Comparison of ENCODE assay signal across 26 cellular contexts in genomic region chr1:176605151-176605550, GRCh38.
"Had no signal": no experiment of that assay in that cellular context is flagged by ENCODE, and none has a peak within 500 bp of the region (broad histone marks: within the 10 kb centered on the region; RNA-seq: fewer than 3 reads in every experiment).

No MANE protein-coding gene starts in this region.

- H3K4me3 ChIP-seq: body of pancreas, cardiac muscle cell, left ventricle myocardium inferior, sigmoid colon, tibial artery had no signal

- H3K27me3 ChIP-seq: body of pancreas, cardiac muscle cell, sigmoid colon, tibial artery had no signal

- DNase-seq: activated CD4-positive, alpha-beta T cell treated with anti-CD3 and anti-CD28 coated beads, Interleukin-2, amount 10 ng/mL, durations not matched to agents 7 days and 5 days; activated CD4-positive, CD25-positive, alpha-beta regulatory T cell treated with anti-CD3 and anti-CD28 coated beads, Interleukin-2, amount 50 U/mL, for 72 hours; activated CD8-positive, alpha-beta memory T cell treated with anti-CD3 and anti-CD28 coated beads, Interleukin-2, amount 10 ng/mL, durations not matched to agents 7 days and 5 days; activated CD8-positive, alpha-beta T cell treated with anti-CD3 and anti-CD28 coated beads for 36 hours; activated effector memory CD4-positive, alpha-beta T cell treated with anti-CD3 and anti-CD28 coated beads, Interleukin-2, amount 50 U/mL, for 16 hours; activated naive CD4-positive, alpha-beta T cell treated with anti-CD3 and anti-CD28 coated beads, Interleukin-2, amount 50 U/mL, for 16 hours; activated naive CD8-positive, alpha-beta T cell treated with anti-CD3 and anti-CD28 coated beads, Interleukin-2, amount 50 U/mL, for 24 hours; activated T-cell treated with anti-CD3 and anti-CD28 coated beads for 4 hours; anterior cingulate cortex; body of pancreas; cortex of kidney; foreskin melanocyte; glutamatergic neuron; hippocampal formation; kidney glomerular epithelial cell; left ventricle myocardium inferior; mammary epithelial cell; midbrain; retina; sigmoid colon; stimulated activated CD4-positive, alpha-beta T cell treated with anti-CD3 and anti-CD28 coated beads, Interleukin-4, amount 100 ng/mL, for 1 hour; tibial artery; WERI-Rb-1 had no signal

- H3K27ac ChIP-seq: body of pancreas, cardiac muscle cell, epithelial cell of prostate, left ventricle myocardium inferior, sigmoid colon, tibial artery, WERI-Rb-1 had no signal

- ATAC-seq: activated CD8-positive, alpha-beta memory T cell treated with anti-CD3 and anti-CD28 coated beads, Interleukin-2, amount 10 ng/mL, durations not matched to agents 7 days and 5 days; activated CD8-positive, alpha-beta T cell treated with anti-CD3 and anti-CD28 coated beads for 36 hours; activated naive CD8-positive, alpha-beta T cell treated with anti-CD3 and anti-CD28 coated beads, Interleukin-2, amount 50 U/mL, for 24 hours; body of pancreas; natural killer cell treated with Interleukin-12 subunit alpha and Interleukin-12 subunit beta and Interleukin-15 and Interleukin-18, amount 100 ng/mL, for 72 hours had no signal

- H3K4me1 ChIP-seq: left ventricle myocardium inferior had no signal

- H3K9me3 ChIP-seq: body of pancreas, left ventricle myocardium inferior, sigmoid colon, tibial artery had no signal

- H3K36me3 ChIP-seq: cardiac muscle cell, left ventricle myocardium inferior, sigmoid colon, tibial artery, WERI-Rb-1 had no signal
